ENCODE assay signal across 9 cellular contexts in genomic region chr2:95530734-95531133, GRCh38. TPM values are rescaled to one million over a fixed set of nuclear protein-coding genes. Genes with fewer than 3 reads are reported as not detected.
DNase-seq lines count a peak whose midpoint lies in the region; ATAC-seq, FAIRE-seq and TF ChIP-seq lines count a peak whose summit lies in the region.
"Had no signal": no experiment of that assay in that cellular context is flagged by ENCODE, and none has a peak within 500 bp of the region (broad histone marks: within the 10 kb centered on the region; RNA-seq: fewer than 3 reads in every experiment).

No MANE protein-coding gene starts in this region.

- H3K27me3 ChIP-seq in small intestine (ENCODE audit: control insufficient read depth in 2 of 2, insufficient read depth in 2 of 2, low read length in 2 of 2) = no peaks in the 10 kb centered on the region
- no peaks in the 10 kb centered on the region for H3K27me3 ChIP-seq in heart left ventricle

- intact Hi-C loops in heart left ventricle (cut with DNase I) = no loop called here

- no peaks in the 10 kb centered on the region for H3K36me3 ChIP-seq in small intestine (ENCODE audit: control insufficient read depth in 2 of 2, insufficient read depth in 2 of 2, low read length in 2 of 2)
- peaks cover 0 to 11% (median 4%) of the 10 kb centered on the region in 9 donors for H3K36me3 ChIP-seq in heart left ventricle

- no peak for TF ChIP-seq CTCF in heart left ventricle (IDR thresholded peaks at IDR 0.05)

- H3K9me3 ChIP-seq in small intestine (ENCODE audit: control insufficient read depth, low read depth) = no peaks in the 10 kb centered on the region
- H3K9me3 ChIP-seq in heart left ventricle = peaks cover 0 to under 1% (median 0%) of the 10 kb centered on the region in 12 donors

- WGBS in small intestine, 3 donors = 80 to 91% (median 82%) methylated on average over 9 of the region's 9 CpGs
- WGBS in heart left ventricle, 4 donors = 91 to 95% (median 93%) methylated on average over 9 of the region's 9 CpGs

- H3K27ac ChIP-seq in small intestine (ENCODE audit: low read depth in 1 of 2, low read length in 1 of 2) (no peak overlapping the region), heart left ventricle (no peak overlapping the region)
- H3K27ac ChIP-seq: VCaP had no signal

- TF ChIP-seq POLR2A in heart left ventricle (IDR thresholded peaks at IDR 0.05) = no peak

- ATAC-seq in GM18502 (IDR thresholded peaks at IDR 0.05; ENCODE audit: poor library complexity, unreplicated experiment) (peak; percentile 77), GM21528 (IDR thresholded peaks at IDR 0.05; ENCODE audit: low FRiP score, unreplicated experiment) (peak; percentile 55), heart left ventricle (no peak)

- FAIRE-seq in small intestine (lab: Jason Lieb, UNC) = no peak

- peak; percentile 30 for DNase-seq in HK-2 (ENCODE audit: unreplicated experiment)
- peak; percentile 70 for DNase-seq in iris pigment epithelial cell (ENCODE audit: low read depth)
- no peak for DNase-seq in small intestine
- no peak for DNase-seq in heart left ventricle
- DNase-seq in iPS-NIHi7 (ENCODE audit: extremely low spot score) = no peak
- no peak for DNase-seq in DMS 273 (lab: John Stamatoyannopoulos, UW; ENCODE audit: unreplicated experiment)

- H3K4me1 ChIP-seq in small intestine (ENCODE audit: control insufficient read depth in 2 of 2, insufficient read depth in 1 of 2, low read depth in 1 of 2, low read length in 1 of 2) (no peaks in the 10 kb centered on the region), heart left ventricle (peaks cover 0 to 17% (median 11%) of the 10 kb centered on the region in 12 donors)

- H3K4me3 ChIP-seq in small intestine (ENCODE audit: low read depth in 1 of 2, low read length in 2 of 2) (no peak overlapping the region), heart left ventricle (no peak overlapping the region)

RNA-seq across cellular contexts. Expression of gene TRIM43B, which starts 46.2 kb away (rescaled TPM):
- polyA plus RNA-seq in small intestine (not detected), heart left ventricle (not detected)
- not detected for total RNA-seq in heart left ventricle

Comparison
In these comparisons a context has a peak if more than half of its experiments do, and no peak if none do; other contexts are left out.
1. ATAC-seq: peak in GM18502 (single experiment) and GM21528 (single experiment); none in heart left ventricle (0 of 4).
2. DNase-seq: peak in HK-2 (single experiment) and iris pigment epithelial cell (single experiment); none in small intestine (single experiment), heart left ventricle (0 of 5), iPS-NIHi7 (single experiment) and DMS 273 (single experiment).